2 cellular contexts compared by ENCODE assay signal in the genomic region with DNA sequence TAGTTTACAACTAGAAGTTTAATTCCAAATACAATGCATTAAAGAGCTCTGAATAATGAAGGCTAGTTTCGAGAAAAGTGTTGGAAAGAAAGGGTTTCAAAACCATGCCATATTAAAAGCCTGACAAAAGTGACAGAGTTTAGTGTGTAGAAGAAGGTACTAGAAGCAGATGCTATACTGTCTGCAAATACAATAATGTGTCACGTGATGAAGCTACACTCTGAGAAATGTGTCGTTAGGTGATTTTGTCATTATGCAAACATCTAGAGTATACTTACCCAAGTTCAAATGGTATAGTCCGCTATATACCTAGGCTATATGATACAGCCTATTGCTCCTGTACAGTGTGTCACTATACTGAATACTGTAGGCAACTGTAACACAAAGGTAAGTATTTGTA.
A peak's percentile ranks its signal among the peaks of the same experiment; 100 is the strongest.
TF ChIP-seq lines count a peak whose summit lies in the region.

No MANE protein-coding gene starts in this region.

TF ChIP-seq in HepG2, 621 proteins besides CTCF, POLR2A, EP300 and RAD21 (continued from another document):
- TF ChIP-seq USF2 (IDR thresholded peaks at IDR 0.05; ENCODE audit: low read depth, low read length) (peak; percentile 54), USF2 (CRISPR knock-in tag; IDR thresholded peaks at IDR 0.05; ENCODE audit: borderline replicate concordance) (no peak), RAD51 (IDR thresholded peaks at IDR 0.05; ENCODE audit: borderline replicate concordance) (peak; percentile 69; the same call in 1 of the 2 replicates)

TF ChIP-seq in K562, 482 proteins besides CTCF, POLR2A, EP300 and RAD21 (continued from another document):
- TF ChIP-seq, protein P1, sequence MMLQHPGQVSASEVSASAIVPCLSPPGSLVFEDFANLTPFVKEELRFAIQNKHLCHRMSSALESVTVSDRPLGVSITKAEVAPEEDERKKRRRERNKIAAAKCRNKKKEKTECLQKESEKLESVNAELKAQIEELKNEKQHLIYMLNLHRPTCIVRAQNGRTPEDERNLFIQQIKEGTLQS (IDR thresholded peaks at IDR 0.05), result no peak
- TF ChIP-seq, protein P1 (CRISPR knock-in tag; conservative IDR thresholded peaks at IDR 0.05), result no peak
- TF ChIP-seq ZNF707 (CRISPR knock-in tag; conservative IDR thresholded peaks at IDR 0.05), result no peak
- no peak for TF ChIP-seq RBM22 (IDR thresholded peaks at IDR 0.05; ENCODE audit: low read depth, low read length, poor library complexity, severe bottlenecking)
- TF ChIP-seq, protein P2, sequence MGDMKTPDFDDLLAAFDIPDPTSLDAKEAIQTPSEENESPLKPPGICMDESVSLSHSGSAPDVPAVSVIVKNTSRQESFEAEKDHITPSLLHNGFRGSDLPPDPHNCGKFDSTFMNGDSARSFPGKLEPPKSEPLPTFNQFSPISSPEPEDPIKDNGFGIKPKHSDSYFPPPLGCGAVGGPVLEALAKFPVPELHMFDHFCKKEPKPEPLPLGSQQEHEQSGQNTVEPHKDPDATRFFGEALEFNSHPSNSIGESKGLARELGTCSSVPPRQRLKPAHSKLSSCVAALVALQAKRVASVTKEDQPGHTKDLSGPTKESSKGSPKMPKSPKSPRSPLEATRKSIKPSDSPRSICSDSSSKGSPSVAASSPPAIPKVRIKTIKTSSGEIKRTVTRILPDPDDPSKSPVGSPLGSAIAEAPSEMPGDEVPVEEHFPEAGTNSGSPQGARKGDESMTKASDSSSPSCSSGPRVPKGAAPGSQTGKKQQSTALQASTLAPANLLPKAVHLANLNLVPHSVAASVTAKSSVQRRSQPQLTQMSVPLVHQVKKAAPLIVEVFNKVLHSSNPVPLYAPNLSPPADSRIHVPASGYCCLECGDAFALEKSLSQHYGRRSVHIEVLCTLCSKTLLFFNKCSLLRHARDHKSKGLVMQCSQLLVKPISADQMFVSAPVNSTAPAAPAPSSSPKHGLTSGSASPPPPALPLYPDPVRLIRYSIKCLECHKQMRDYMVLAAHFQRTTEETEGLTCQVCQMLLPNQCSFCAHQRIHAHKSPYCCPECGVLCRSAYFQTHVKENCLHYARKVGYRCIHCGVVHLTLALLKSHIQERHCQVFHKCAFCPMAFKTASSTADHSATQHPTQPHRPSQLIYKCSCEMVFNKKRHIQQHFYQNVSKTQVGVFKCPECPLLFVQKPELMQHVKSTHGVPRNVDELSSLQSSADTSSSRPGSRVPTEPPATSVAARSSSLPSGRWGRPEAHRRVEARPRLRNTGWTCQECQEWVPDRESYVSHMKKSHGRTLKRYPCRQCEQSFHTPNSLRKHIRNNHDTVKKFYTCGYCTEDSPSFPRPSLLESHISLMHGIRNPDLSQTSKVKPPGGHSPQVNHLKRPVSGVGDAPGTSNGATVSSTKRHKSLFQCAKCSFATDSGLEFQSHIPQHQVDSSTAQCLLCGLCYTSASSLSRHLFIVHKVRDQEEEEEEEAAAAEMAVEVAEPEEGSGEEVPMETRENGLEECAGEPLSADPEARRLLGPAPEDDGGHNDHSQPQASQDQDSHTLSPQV (IDR thresholded peaks at IDR 0.05), result no peak
- no peak for TF ChIP-seq SAFB2 (IDR thresholded peaks at IDR 0.05; ENCODE audit: borderline replicate concordance, low read depth, low read length, severe bottlenecking)
